Comparison of ENCODE assay signal across 8 cellular contexts in the genomic region with DNA sequence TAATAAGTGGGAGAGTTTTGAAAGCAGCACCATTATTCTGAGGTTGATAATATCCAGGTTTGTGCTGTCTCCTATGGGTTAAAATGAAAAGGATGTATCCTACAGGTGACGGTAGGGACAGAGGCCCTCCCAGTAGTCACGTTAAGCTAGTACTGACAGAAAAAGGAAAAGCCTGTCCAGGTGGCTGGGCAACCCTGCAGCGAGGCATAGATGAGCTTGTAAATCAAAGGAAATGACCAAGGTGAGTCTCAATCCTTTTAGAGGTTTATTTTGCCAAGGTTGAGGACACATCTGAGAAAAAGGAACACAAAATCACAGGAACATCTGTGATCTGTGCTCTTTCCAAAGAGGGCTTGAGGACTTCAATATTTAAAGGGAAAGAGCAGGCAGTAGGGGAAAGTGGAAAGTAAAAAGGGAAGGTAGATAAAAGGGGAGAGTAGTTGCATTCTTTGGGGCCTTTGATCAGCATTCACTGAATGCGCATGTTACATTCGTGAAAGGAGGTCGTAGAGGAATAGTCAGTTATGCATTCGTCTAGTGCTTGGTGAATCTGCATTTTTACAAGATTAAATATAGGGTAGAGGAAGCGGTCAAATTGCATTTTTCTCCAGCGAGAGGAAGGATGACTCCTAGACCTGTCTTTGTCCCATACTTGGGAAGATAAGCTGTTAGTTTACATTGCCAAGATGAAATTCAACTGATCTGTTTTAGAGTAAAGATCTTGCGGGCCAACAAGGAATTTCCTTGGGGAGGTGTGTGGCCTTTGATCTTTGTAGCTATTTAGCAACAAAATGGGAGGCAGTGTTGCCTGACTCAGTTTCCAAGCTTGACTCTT. TPM values are rescaled to one million over a fixed set of nuclear protein-coding genes. Genes with fewer than 3 reads are reported as not detected.
DNase-seq lines count a peak whose midpoint lies in the region; ATAC-seq lines count a peak whose summit lies in the region.

No MANE protein-coding gene starts in this region.

- H3K27ac Mint-ChIP-seq in T-helper 2 cell treated with Interferon-gamma antibody and Interleukin-4, amounts not matched to agents 5 μg/mL and 100 μg/mL, for 36 hours: peak overlapping the region; percentile 95
- H3K27ac Mint-ChIP-seq in activated naive CD4-positive, alpha-beta T cell treated with anti-CD3 and anti-CD28 coated beads, Interleukin-2, amount 50 U/mL, for 72 hours: peak overlapping the region; percentile 95 to 99

- DNase-seq in T-helper 2 cell treated with Interferon-gamma antibody and Interleukin-4, amounts not matched to agents 5 μg/mL and 100 μg/mL, for 36 hours (ENCODE audit: low spot score): no peak
- DNase-seq in T-helper 2 cell (no peak), substantia nigra (lab: John Stamatoyannopoulos, UW) (no peak), NCI-H2227 treated with DMSO at 0.1 percent for 48 hours (lab: John Stamatoyannopoulos, UW) (no peak), NCI-H774 (lab: John Stamatoyannopoulos, UW) (no peak)
- no peak for DNase-seq in activated naive CD4-positive, alpha-beta T cell treated with anti-CD3 and anti-CD28 coated beads, Interleukin-2, amount 50 U/mL, for 72 hours (ENCODE audit: low spot score in 2 of 2)
- no peak for DNase-seq in effector CD8-positive, alpha-beta T cell (lab: John Stamatoyannopoulos, UW)

- H3K27me3 ChIP-seq in iPS-20b (ENCODE audit: insufficient read depth, low read length): peaks cover 49% of the 10 kb centered on the region

- no peaks in the 10 kb centered on the region for H3K9me3 ChIP-seq in iPS-20b (ENCODE audit: insufficient read depth, low read depth, low read length)

- H3K4me1 ChIP-seq in iPS-20b (ENCODE audit: insufficient read depth, low read length): peaks cover 36% of the 10 kb centered on the region

- H3K27ac ChIP-seq in iPS-20b (ENCODE audit: low read length): no peak overlapping the region
- peak overlapping the region; percentile 94 for H3K27ac ChIP-seq in substantia nigra (ENCODE audit: low read depth, low read length, poor library complexity, severe bottlenecking)

- peaks cover 10% of the 10 kb centered on the region for H3K36me3 ChIP-seq in iPS-20b (ENCODE audit: insufficient read depth, low read depth, low read length)

- no peak for ATAC-seq in activated naive CD4-positive, alpha-beta T cell treated with anti-CD3 and anti-CD28 coated beads, Interleukin-2, amount 50 U/mL, for 72 hours

- peaks cover 36% of the 10 kb centered on the region for H3K4me1 Mint-ChIP-seq in T-helper 2 cell treated with Interferon-gamma antibody and Interleukin-4, amounts not matched to agents 5 μg/mL and 100 μg/mL, for 36 hours (ENCODE audit: low read depth)

- peaks cover 9% of the 10 kb centered on the region for H3K27me3 Mint-ChIP-seq in T-helper 2 cell treated with Interferon-gamma antibody and Interleukin-4, amounts not matched to agents 5 μg/mL and 100 μg/mL, for 36 hours (ENCODE audit: low read depth)

- H3K9ac ChIP-seq in iPS-20b (ENCODE audit: low read depth, low read length): peak overlapping the region; percentile 75; the same call in 1 of the 2 replicates

- H3K4me3 ChIP-seq in iPS-20b (ENCODE audit: low read length): peak overlapping the region; percentile 73

- H3K9me3 Mint-ChIP-seq in T-helper 2 cell treated with Interferon-gamma antibody and Interleukin-4, amounts not matched to agents 5 μg/mL and 100 μg/mL, for 36 hours: no peaks in the 10 kb centered on the region
- H3K9me3 Mint-ChIP-seq in activated naive CD4-positive, alpha-beta T cell treated with anti-CD3 and anti-CD28 coated beads, Interleukin-2, amount 50 U/mL, for 72 hours: peaks cover 5 to 6% of the 10 kb centered on the region in 2 donors

- peak overlapping the region; percentile 98 for H3K4me3 Mint-ChIP-seq in T-helper 2 cell treated with Interferon-gamma antibody and Interleukin-4, amounts not matched to agents 5 μg/mL and 100 μg/mL, for 36 hours

- H3K36me3 Mint-ChIP-seq in T-helper 2 cell treated with Interferon-gamma antibody and Interleukin-4, amounts not matched to agents 5 μg/mL and 100 μg/mL, for 36 hours (ENCODE audit: low read depth): peaks cover 30% of the 10 kb centered on the region
- peaks cover 42 to 45% of the 10 kb centered on the region in 2 donors for H3K36me3 Mint-ChIP-seq in activated naive CD4-positive, alpha-beta T cell treated with anti-CD3 and anti-CD28 coated beads, Interleukin-2, amount 50 U/mL, for 72 hours

RNA-seq across cellular contexts. Expression of a gene that starts 0.9 kb away (rescaled TPM):
- 100 to 1,000 TPM; 232 to 431 TPM for total RNA-seq in activated naive CD4-positive, alpha-beta T cell treated with anti-CD3 and anti-CD28 coated beads, Interleukin-2, amount 50 U/mL, for 72 hours

RNA-seq across cellular contexts. Expression of a gene that starts 15.2 kb away (rescaled TPM):
- 1 to 10 TPM; 1.4 to 1.6 TPM for total RNA-seq in activated naive CD4-positive, alpha-beta T cell treated with anti-CD3 and anti-CD28 coated beads, Interleukin-2, amount 50 U/mL, for 72 hours

RNA-seq across cellular contexts. Expression of a gene that starts 21.6 kb away (rescaled TPM):
- under 1 TPM in 1 of 2 donors, not detected in 1; 0.19 TPM for total RNA-seq in activated naive CD4-positive, alpha-beta T cell treated with anti-CD3 and anti-CD28 coated beads, Interleukin-2, amount 50 U/mL, for 72 hours
